Comparison of ENCODE assay signal across 10 cellular contexts in genomic region chr15:89378699-89379422, GRCh38. TPM values are rescaled to one million over a fixed set of nuclear protein-coding genes. Genes with fewer than 3 reads are reported as not detected.
DNase-seq lines count a peak whose midpoint lies in the region; ATAC-seq and TF ChIP-seq lines count a peak whose summit lies in the region.
"Had no signal": no experiment of that assay in that cellular context is flagged by ENCODE, and none has a peak within 500 bp of the region (broad histone marks: within the 10 kb centered on the region; RNA-seq: fewer than 3 reads in every experiment).

No MANE protein-coding gene starts in this region.

- intact Hi-C loops in heart right ventricle (cut with DNase I), result no loop called here

- H3K27me3 ChIP-seq in ACC112 (ENCODE audit: insufficient read depth, low read length) (peaks cover 93% of the 10 kb centered on the region), heart right ventricle (peaks cover 28 to 100% (median 99%) of the 10 kb centered on the region in 7 donors), parathyroid adenoma (ENCODE audit: control insufficient read depth, insufficient read depth, low read length) (peaks cover 5% of the 10 kb centered on the region)

- H2AFZ ChIP-seq in ACC112 (ENCODE audit: low read length, unreplicated experiment) (no peak overlapping the region), parathyroid adenoma (peak overlapping the region; percentile 46)

- peak overlapping the region; percentile 49; the same call in 1 of the 2 replicates for H3K4me3 ChIP-seq in ACC112 (ENCODE audit: low read depth, low read length)
- peak overlapping the region; percentile 32 to 57 (median 46) for H3K4me3 ChIP-seq in heart right ventricle
- no peak overlapping the region for H3K4me3 ChIP-seq in parathyroid adenoma (ENCODE audit: low read depth, low read length)

- no peaks in the 10 kb centered on the region for H3K9me3 Mint-ChIP-seq in activated CD8-positive, alpha-beta T cell treated with anti-CD3 and anti-CD28 coated beads, Interleukin-2, amount 10 ng/mL, durations not matched to agents 7 days and 5 days (ENCODE audit: insufficient read depth)

- H3K9ac ChIP-seq in parathyroid adenoma, result no peak overlapping the region

- no peak overlapping the region for H3K27ac Mint-ChIP-seq in activated CD8-positive, alpha-beta T cell treated with anti-CD3 and anti-CD28 coated beads, Interleukin-2, amount 10 ng/mL, durations not matched to agents 7 days and 5 days

- POLR2A ChIA-PET in activated CD8-positive, alpha-beta T cell treated with anti-CD3 and anti-CD28 coated beads, Interleukin-2, amount 10 ng/mL, durations not matched to agents 7 days and 5 days (lab: Charles Lee), result interaction anchor here (1.3 kb wide), 1 partner anchor 20 kb away, joined by 3 read pairs; no protein-coding TSS in a partner anchor
- POLR2A ChIA-PET in HEK293T (lab: Yijun Ruan, JAX), result interaction anchor here (1.5 kb wide), 1 partner anchor 196 kb away, joined by 3 read pairs; the partner anchor contains the start of gene TICRR

- CTCF ChIA-PET in activated CD8-positive, alpha-beta T cell treated with anti-CD3 and anti-CD28 coated beads, Interleukin-2, amount 10 ng/mL, durations not matched to agents 7 days and 5 days (lab: Charles Lee), result interaction anchor here (1.7 to 4.8 kb wide), 4 partner anchors 20 to 30 kb away, joined by 5 to 17 read pairs (median 12); no protein-coding TSS in a partner anchor
- CTCF ChIA-PET in HEK293T (lab: Yijun Ruan, JAX), result interaction anchor here (1.7 to 1.8 kb wide), 2 partner anchors 21 kb away, joined by 5 to 9 read pairs; no protein-coding TSS in a partner anchor

- H3K4me1 ChIP-seq in ACC112 (ENCODE audit: control insufficient read depth, insufficient read depth, low read length, unreplicated experiment), result peaks cover 2% of the 10 kb centered on the region
- H3K4me1 ChIP-seq in heart right ventricle, result peaks cover 4 to 25% (median 19%) of the 10 kb centered on the region in 9 donors
- H3K4me1 ChIP-seq in parathyroid adenoma, result no peaks in the 10 kb centered on the region

- ATAC-seq in activated CD8-positive, alpha-beta T cell treated with anti-CD3 and anti-CD28 coated beads, Interleukin-2, amount 10 ng/mL, durations not matched to agents 7 days and 5 days, result peak; percentile 45
- ATAC-seq in heart right ventricle (peak; percentile 48 to 77 (median 62)), GM18909 (IDR thresholded peaks at IDR 0.05; ENCODE audit: poor library complexity, unreplicated experiment) (no peak)

- no peaks in the 10 kb centered on the region for H3K36me3 Mint-ChIP-seq in activated CD8-positive, alpha-beta T cell treated with anti-CD3 and anti-CD28 coated beads, Interleukin-2, amount 10 ng/mL, durations not matched to agents 7 days and 5 days (ENCODE audit: low read depth)

- H3K36me3 ChIP-seq in ACC112 (ENCODE audit: insufficient read depth, low read length) (no peaks in the 10 kb centered on the region), heart right ventricle (no peaks in the 10 kb centered on the region), parathyroid adenoma (ENCODE audit: control insufficient read depth, insufficient read depth, low read length) (no peaks in the 10 kb centered on the region)

- H3K79me2 ChIP-seq in ACC112 (ENCODE audit: control insufficient read depth, insufficient read depth, low read length, unreplicated experiment), result no peaks in the 10 kb centered on the region
- no peaks in the 10 kb centered on the region for H3K79me2 ChIP-seq in parathyroid adenoma

- H3K4me2 ChIP-seq in parathyroid adenoma (ENCODE audit: low read length), result peak overlapping the region; percentile 3

- H3K27ac ChIP-seq in ACC112 (ENCODE audit: low read depth, low read length), result no peak overlapping the region
- no peak overlapping the region for H3K27ac ChIP-seq in heart right ventricle
- no peak overlapping the region for H3K27ac ChIP-seq in parathyroid adenoma

- no peak for TF ChIP-seq CTCF in heart right ventricle (IDR thresholded peaks at IDR 0.05)
- no peak for TF ChIP-seq CTCF in parathyroid adenoma (IDR thresholded peaks at IDR 0.05)

- WGBS in heart right ventricle, 2 donors, result 2 to 3% methylated on average over 74 to 75 of the region's 75 CpGs

- peaks cover 78% of the 10 kb centered on the region for H3K27me3 Mint-ChIP-seq in activated CD8-positive, alpha-beta T cell treated with anti-CD3 and anti-CD28 coated beads, Interleukin-2, amount 10 ng/mL, durations not matched to agents 7 days and 5 days (ENCODE audit: low read depth)

- H3K9me3 ChIP-seq in heart right ventricle (no peaks in the 10 kb centered on the region), parathyroid adenoma (ENCODE audit: control insufficient read depth, low read length) (no peaks in the 10 kb centered on the region)

- H3K4me1 Mint-ChIP-seq in activated CD8-positive, alpha-beta T cell treated with anti-CD3 and anti-CD28 coated beads, Interleukin-2, amount 10 ng/mL, durations not matched to agents 7 days and 5 days (ENCODE audit: low read depth), result peaks cover 6% of the 10 kb centered on the region

- H3K4me3 Mint-ChIP-seq in activated CD8-positive, alpha-beta T cell treated with anti-CD3 and anti-CD28 coated beads, Interleukin-2, amount 10 ng/mL, durations not matched to agents 7 days and 5 days, result peak overlapping the region; percentile 44

- no peak for DNase-seq in activated CD8-positive, alpha-beta T cell treated with anti-CD3 and anti-CD28 coated beads, Interleukin-2, amount 10 ng/mL, durations not matched to agents 7 days and 5 days
- no peak for DNase-seq in heart right ventricle
- no peak for DNase-seq in AG20443 (ENCODE audit: low spot score)
- no peak for DNase-seq in HEK293T (ENCODE audit: extremely low spot score)
- no peak for DNase-seq in NCI-H2227 treated with DMSO at 0.1 percent for 48 hours (lab: John Stamatoyannopoulos, UW)
- DNase-seq: cortex of kidney, left colon had no signal

TF ChIP-seq in HEK293T, 16 proteins besides CTCF, POLR2A, EP300 and RAD21:
- no peak for TF ChIP-seq ARNT (IDR thresholded peaks at IDR 0.05)
- no peak for TF ChIP-seq FOXK2 (IDR thresholded peaks at IDR 0.05)
- TF ChIP-seq FOXM1 (IDR thresholded peaks at IDR 0.05; ENCODE audit: borderline replicate concordance), result no peak
- no peak for TF ChIP-seq L3MBTL2 (conservative IDR thresholded peaks at IDR 0.05)
- no peak for TF ChIP-seq NFRKB (IDR thresholded peaks at IDR 0.05)
- no peak for TF ChIP-seq SUZ12 (IDR thresholded peaks at IDR 0.05)
- no peak for TF ChIP-seq ZNF384 (IDR thresholded peaks at IDR 0.05)
- TF ChIP-seq ELF4 (IDR thresholded peaks at IDR 0.05), result no peak
- TF ChIP-seq CTBP1 (IDR thresholded peaks at IDR 0.05; ENCODE audit: borderline replicate concordance), result no peak

RNA-seq across cellular contexts. Expression of gene POLG, which starts 44.2 kb away (rescaled TPM):
- total RNA-seq in activated CD8-positive, alpha-beta T cell treated with anti-CD3 and anti-CD28 coated beads, Interleukin-2, amount 10 ng/mL, durations not matched to agents 7 days and 5 days, result 100 to 1,000 TPM; 121 to 128 TPM
- 10 to 100 TPM; 31.1 to 52.5 (median 34.0) TPM for total RNA-seq in heart right ventricle
- polyA plus RNA-seq in heart right ventricle, result 10 to 100 TPM; 33.9 to 45.1 TPM
